8 cellular contexts compared by ENCODE assay signal in genomic region chr18:21955757-21956652, GRCh38.
DNase-seq lines count a peak whose midpoint lies in the region; ATAC-seq and TF ChIP-seq lines count a peak whose summit lies in the region.

No MANE protein-coding gene starts in this region.

- no peak for ATAC-seq in HG02970 (IDR thresholded peaks at IDR 0.05; ENCODE audit: low FRiP score, unreplicated experiment)

- no peaks in the 10 kb centered on the region for H3K36me3 ChIP-seq in HAP-1 (replicated peaks)
- no peaks in the 10 kb centered on the region for H3K36me3 ChIP-seq in cardiac muscle cell

- H3K9me3 ChIP-seq in HAP-1 (no peaks in the 10 kb centered on the region), cardiac muscle cell (ENCODE audit: low read depth) (no peaks in the 10 kb centered on the region)

- H3K4me3 ChIP-seq in HAP-1 (no peak overlapping the region), cardiac muscle cell (no peak overlapping the region)

- DNase-seq in HAP-1 (ENCODE audit: low spot score in 2 of 2) (peak; percentile 55 to 88), M059J (ENCODE audit: low read depth) (peak; percentile 64), SKM-1 (lab: John Stamatoyannopoulos, UW; ENCODE audit: unreplicated experiment) (peak; percentile 34), cardiac muscle cell (ENCODE audit: low read depth in 1 of 2, low spot score in 1 of 2) (peak; percentile 82 to 83), pulmonary artery endothelial cell (ENCODE audit: low read depth, low spot score) (peak; percentile 29)
- DNase-seq in activated naive CD4-positive, alpha-beta T cell treated with anti-CD3 and anti-CD28 coated beads, Interleukin-2, amount 50 U/mL, for 16 hours: peak; percentile 76

- H3K27me3 ChIP-seq in HAP-1 (ENCODE audit: low read depth) (0 out of 2 replicates have a peak, but pooled peaks cover 3% of the 10 kb centered on the region), cardiac muscle cell (no peaks in the 10 kb centered on the region)

- H3K4me1 ChIP-seq in HAP-1 (no peaks in the 10 kb centered on the region), cardiac muscle cell (ENCODE audit: low read depth) (peaks cover 14% of the 10 kb centered on the region)

- H3K27ac ChIP-seq in cardiac muscle cell: no peak overlapping the region

- TF ChIP-seq CTCF in GM12872 (IDR thresholded peaks at IDR 0.05; ENCODE audit: insufficient read depth, low read depth, low read length) (peak; percentile 91), cardiac muscle cell (IDR thresholded peaks at IDR 0.05; ENCODE audit: low read depth, low read length) (peak; percentile 96)

- in situ Hi-C loops in HAP-1 (cut with MboI; ENCODE audit: low sequenced_read_pairs): no loop called here

Comparison
In these comparisons a context has a peak if more than half of its experiments do, and no peak if none do; other contexts are left out.
1. DNase-seq: peak in every context shown above with its lines; median percentile 82 in cardiac muscle cell; 76 in activated naive CD4-positive, alpha-beta T cell treated with anti-CD3 and anti-CD28 coated beads, Interleukin-2, amount 50 U/mL, for 16 hours; 72 in HAP-1; 64 in M059J; 34 in SKM-1; 29 in pulmonary artery endothelial cell.